ENCODE assay signal across 10 cellular contexts in genomic region chr1:217333939-217334338, GRCh38.
DNase-seq lines count a peak whose midpoint lies in the region; ATAC-seq and TF ChIP-seq lines count a peak whose summit lies in the region.
"Had no signal": no experiment of that assay in that cellular context is flagged by ENCODE, and none has a peak within 500 bp of the region (broad histone marks: within the 10 kb centered on the region; RNA-seq: fewer than 3 reads in every experiment).

No MANE protein-coding gene starts in this region.

- H3K9ac ChIP-seq in Loucy (ENCODE audit: low read depth, low read length, poor library complexity, severe bottlenecking) = no peak overlapping the region
- H3K9ac ChIP-seq: BLaER1 had no signal

- CTCF ChIA-PET in WTC11 (lab: Charles Lee) = interaction anchor here (0.7 to 2.5 kb wide), 16 partner anchors 10 to 945 kb away, joined by 3 to 19 read pairs (median 4); no protein-coding TSS in a partner anchor

- no peaks in the 10 kb centered on the region for H3K9me3 ChIP-seq in Loucy (ENCODE audit: insufficient read depth, low read depth, low read length)
- H3K9me3 ChIP-seq in T-helper 17 cell (ENCODE audit: control insufficient read depth, low read length, poor library complexity, severe bottlenecking) = no peaks in the 10 kb centered on the region
- H3K9me3 ChIP-seq: pancreas had no signal

- DNase-seq in NCI-H2081 (lab: John Stamatoyannopoulos, UW) = peak; percentile 51 to 55
- no peak for DNase-seq in NCI-H2081 treated with DMSO at 0.1 percent for 48 hours (lab: John Stamatoyannopoulos, UW)
- peak; percentile 73 for DNase-seq in WTC11 (ENCODE audit: low spot score)
- no peak for DNase-seq in left lobe of liver (ENCODE audit: low spot score)
- DNase-seq in stimulated activated CD4-positive, alpha-beta T cell treated with anti-CD3 and anti-CD28 coated beads, Interleukin-4, amount 100 ng/mL, for 1 hour = no peak
- DNase-seq in T-helper 17 cell = no peak

- ATAC-seq in GM21825 (IDR thresholded peaks at IDR 0.05; ENCODE audit: unreplicated experiment) = peak; percentile 78
- peak; percentile 97 for ATAC-seq in WTC11
- peak; percentile 37 for ATAC-seq in left lobe of liver
- no peak for ATAC-seq in T-helper 17 cell

- H3K36me3 Mint-ChIP-seq in WTC11 (peaks cover 22% of the 10 kb centered on the region), T-helper 17 cell (ENCODE audit: low read depth) (no peaks in the 10 kb centered on the region)

- POLR2A ChIA-PET in WTC11 (lab: Charles Lee) = no interaction called here

- H3K4me1 Mint-ChIP-seq in WTC11 (peaks cover 12% of the 10 kb centered on the region), T-helper 17 cell (no peaks in the 10 kb centered on the region)

- H3K9me3 Mint-ChIP-seq in WTC11 = peaks cover 18% of the 10 kb centered on the region

- no peak overlapping the region for H3K27ac Mint-ChIP-seq in WTC11
- H3K27ac Mint-ChIP-seq in T-helper 17 cell = no peak overlapping the region

- H3K27me3 ChIP-seq in Loucy (ENCODE audit: insufficient read depth, low read length, poor library complexity, severe bottlenecking) = no peaks in the 10 kb centered on the region
- H3K27me3 ChIP-seq: BLaER1, pancreas had no signal

- no peak overlapping the region for H3K4me2 ChIP-seq in Loucy (ENCODE audit: low read depth, low read length, poor library complexity, severe bottlenecking)
- H3K4me2 ChIP-seq: BLaER1 had no signal

- no peak overlapping the region for H3K4me3 ChIP-seq in Loucy (ENCODE audit: low read length, poor library complexity, severe bottlenecking)
- H3K4me3 ChIP-seq: BLaER1, pancreas had no signal

- H3K4me1 ChIP-seq in Loucy (ENCODE audit: insufficient read depth, low read length, poor library complexity, severe bottlenecking) = no peaks in the 10 kb centered on the region
- H3K4me1 ChIP-seq: BLaER1, pancreas had no signal

- peak; percentile 69 for TF ChIP-seq CTCF in Loucy (conservative IDR thresholded peaks at IDR 0.05; ENCODE audit: low read length)
- TF ChIP-seq CTCF in WTC11 (IDR thresholded peaks at IDR 0.05) = peak; percentile 59; the same call in 1 of the 2 replicates

- H3K4me3 Mint-ChIP-seq in WTC11 = no peak overlapping the region
- H3K4me3 Mint-ChIP-seq in T-helper 17 cell = no peak overlapping the region

- H4K20me1 ChIP-seq in Loucy (ENCODE audit: insufficient read depth, low read length, poor library complexity, severe bottlenecking) = no peaks in the 10 kb centered on the region
- H4K20me1 ChIP-seq: BLaER1 had no signal

- no peak overlapping the region for H2AFZ ChIP-seq in Loucy (ENCODE audit: low read length)

- H3K9me2 ChIP-seq in Loucy (replicated peaks; ENCODE audit: low read depth, low read length) = no peaks in the 10 kb centered on the region

- no peaks in the 10 kb centered on the region for H3F3A ChIP-seq in Loucy (ENCODE audit: low read depth)

- no peaks in the 10 kb centered on the region for H3K79me2 ChIP-seq in Loucy (ENCODE audit: insufficient read depth, low read length)

- no peaks in the 10 kb centered on the region for H3K36me3 ChIP-seq in Loucy (ENCODE audit: insufficient read depth, low read length)
- H3K36me3 ChIP-seq: BLaER1, pancreas had no signal

- H3K27me3 Mint-ChIP-seq in WTC11 (ENCODE audit: low read depth) = no peaks in the 10 kb centered on the region; the same call in 1 of the 2 replicates
- H3K27me3 Mint-ChIP-seq in T-helper 17 cell = no peaks in the 10 kb centered on the region

TF ChIP-seq in WTC11, 78 proteins besides CTCF, POLR2A, EP300 and RAD21:
- TF ChIP-seq ERG (CRISPR knock-in tag; IDR thresholded peaks at IDR 0.05) (no peak), ZSCAN18 (CRISPR knock-in tag; IDR thresholded peaks at IDR 0.05) (no peak), SMAD4 (CRISPR knock-in tag; IDR thresholded peaks at IDR 0.05) (no peak), ATF2 (CRISPR knock-in tag; IDR thresholded peaks at IDR 0.05; ENCODE audit: borderline replicate concordance, low read depth) (no peak), USF2 (CRISPR knock-in tag; IDR thresholded peaks at IDR 0.05) (no peak), TP53 (CRISPR knock-in tag; IDR thresholded peaks at IDR 0.05) (no peak), CREB1 (CRISPR knock-in tag; IDR thresholded peaks at IDR 0.05) (no peak), EMX1 (CRISPR knock-in tag; IDR thresholded peaks at IDR 0.05) (no peak), TEAD4 (CRISPR knock-in tag; IDR thresholded peaks at IDR 0.05) (no peak), MAX (CRISPR knock-in tag; IDR thresholded peaks at IDR 0.05) (no peak), OVOL2 (CRISPR knock-in tag; IDR thresholded peaks at IDR 0.05; ENCODE audit: borderline replicate concordance) (no peak), ZNF317 (CRISPR knock-in tag; IDR thresholded peaks at IDR 0.05; ENCODE audit: borderline replicate concordance, low read depth) (no peak), E2F4 (CRISPR knock-in tag; IDR thresholded peaks at IDR 0.05; ENCODE audit: borderline replicate concordance, low read depth) (no peak), NFYB (CRISPR knock-in tag; conservative IDR thresholded peaks at IDR 0.05; ENCODE audit: low read depth) (no peak), E2F1 (CRISPR knock-in tag; IDR thresholded peaks at IDR 0.05) (no peak)

Comparison
In these comparisons a context has a peak if more than half of its experiments do, and no peak if none do; other contexts are left out.
1. DNase-seq: peak in NCI-H2081 (2 of 2) and WTC11 (single experiment); none in NCI-H2081 treated with DMSO at 0.1 percent for 48 hours (single experiment), left lobe of liver (single experiment), stimulated activated CD4-positive, alpha-beta T cell treated with anti-CD3 and anti-CD28 coated beads, Interleukin-4, amount 100 ng/mL, for 1 hour (single experiment) and T-helper 17 cell (0 of 3).